In genomic region chr11:94128171-94128745, GRCh38 we compare ENCODE assay signal across 1 cellular context.
TF ChIP-seq lines count a peak whose summit lies in the region.

No MANE protein-coding gene starts in this region.

TF ChIP-seq in HepG2, 621 proteins besides CTCF, POLR2A, EP300 and RAD21 (continued from another document and continues in another):
- TF ChIP-seq, protein P1, sequence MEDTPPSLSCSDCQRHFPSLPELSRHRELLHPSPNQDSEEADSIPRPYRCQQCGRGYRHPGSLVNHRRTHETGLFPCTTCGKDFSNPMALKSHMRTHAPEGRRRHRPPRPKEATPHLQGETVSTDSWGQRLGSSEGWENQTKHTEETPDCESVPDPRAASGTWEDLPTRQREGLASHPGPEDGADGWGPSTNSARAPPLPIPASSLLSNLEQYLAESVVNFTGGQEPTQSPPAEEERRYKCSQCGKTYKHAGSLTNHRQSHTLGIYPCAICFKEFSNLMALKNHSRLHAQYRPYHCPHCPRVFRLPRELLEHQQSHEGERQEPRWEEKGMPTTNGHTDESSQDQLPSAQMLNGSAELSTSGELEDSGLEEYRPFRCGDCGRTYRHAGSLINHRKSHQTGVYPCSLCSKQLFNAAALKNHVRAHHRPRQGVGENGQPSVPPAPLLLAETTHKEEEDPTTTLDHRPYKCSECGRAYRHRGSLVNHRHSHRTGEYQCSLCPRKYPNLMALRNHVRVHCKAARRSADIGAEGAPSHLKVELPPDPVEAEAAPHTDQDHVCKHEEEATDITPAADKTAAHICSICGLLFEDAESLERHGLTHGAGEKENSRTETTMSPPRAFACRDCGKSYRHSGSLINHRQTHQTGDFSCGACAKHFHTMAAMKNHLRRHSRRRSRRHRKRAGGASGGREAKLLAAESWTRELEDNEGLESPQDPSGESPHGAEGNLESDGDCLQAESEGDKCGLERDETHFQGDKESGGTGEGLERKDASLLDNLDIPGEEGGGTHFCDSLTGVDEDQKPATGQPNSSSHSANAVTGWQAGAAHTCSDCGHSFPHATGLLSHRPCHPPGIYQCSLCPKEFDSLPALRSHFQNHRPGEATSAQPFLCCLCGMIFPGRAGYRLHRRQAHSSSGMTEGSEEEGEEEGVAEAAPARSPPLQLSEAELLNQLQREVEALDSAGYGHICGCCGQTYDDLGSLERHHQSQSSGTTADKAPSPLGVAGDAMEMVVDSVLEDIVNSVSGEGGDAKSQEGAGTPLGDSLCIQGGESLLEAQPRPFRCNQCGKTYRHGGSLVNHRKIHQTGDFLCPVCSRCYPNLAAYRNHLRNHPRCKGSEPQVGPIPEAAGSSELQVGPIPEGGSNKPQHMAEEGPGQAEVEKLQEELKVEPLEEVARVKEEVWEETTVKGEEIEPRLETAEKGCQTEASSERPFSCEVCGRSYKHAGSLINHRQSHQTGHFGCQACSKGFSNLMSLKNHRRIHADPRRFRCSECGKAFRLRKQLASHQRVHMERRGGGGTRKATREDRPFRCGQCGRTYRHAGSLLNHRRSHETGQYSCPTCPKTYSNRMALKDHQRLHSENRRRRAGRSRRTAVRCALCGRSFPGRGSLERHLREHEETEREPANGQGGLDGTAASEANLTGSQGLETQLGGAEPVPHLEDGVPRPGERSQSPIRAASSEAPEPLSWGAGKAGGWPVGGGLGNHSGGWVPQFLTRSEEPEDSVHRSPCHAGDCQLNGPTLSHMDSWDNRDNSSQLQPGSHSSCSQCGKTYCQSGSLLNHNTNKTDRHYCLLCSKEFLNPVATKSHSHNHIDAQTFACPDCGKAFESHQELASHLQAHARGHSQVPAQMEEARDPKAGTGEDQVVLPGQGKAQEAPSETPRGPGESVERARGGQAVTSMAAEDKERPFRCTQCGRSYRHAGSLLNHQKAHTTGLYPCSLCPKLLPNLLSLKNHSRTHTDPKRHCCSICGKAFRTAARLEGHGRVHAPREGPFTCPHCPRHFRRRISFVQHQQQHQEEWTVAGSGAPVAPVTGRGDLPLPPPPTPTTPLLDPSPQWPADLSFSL (CRISPR knock-in tag; IDR thresholded peaks at IDR 0.05): no peak; the same call in 1 of the 2 replicates
- TF ChIP-seq, protein P2, sequence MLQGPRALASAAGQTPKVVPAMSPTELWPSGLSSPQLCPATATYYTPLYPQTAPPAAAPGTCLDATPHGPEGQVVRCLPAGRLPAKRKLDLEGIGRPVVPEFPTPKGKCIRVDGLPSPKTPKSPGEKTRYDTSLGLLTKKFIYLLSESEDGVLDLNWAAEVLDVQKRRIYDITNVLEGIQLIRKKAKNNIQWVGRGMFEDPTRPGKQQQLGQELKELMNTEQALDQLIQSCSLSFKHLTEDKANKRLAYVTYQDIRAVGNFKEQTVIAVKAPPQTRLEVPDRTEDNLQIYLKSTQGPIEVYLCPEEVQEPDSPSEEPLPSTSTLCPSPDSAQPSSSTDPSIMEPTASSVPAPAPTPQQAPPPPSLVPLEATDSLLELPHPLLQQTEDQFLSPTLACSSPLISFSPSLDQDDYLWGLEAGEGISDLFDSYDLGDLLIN (CRISPR knock-in tag; IDR thresholded peaks at IDR 0.05; ENCODE audit: borderline replicate concordance): no peak
- TF ChIP-seq, protein P3, sequence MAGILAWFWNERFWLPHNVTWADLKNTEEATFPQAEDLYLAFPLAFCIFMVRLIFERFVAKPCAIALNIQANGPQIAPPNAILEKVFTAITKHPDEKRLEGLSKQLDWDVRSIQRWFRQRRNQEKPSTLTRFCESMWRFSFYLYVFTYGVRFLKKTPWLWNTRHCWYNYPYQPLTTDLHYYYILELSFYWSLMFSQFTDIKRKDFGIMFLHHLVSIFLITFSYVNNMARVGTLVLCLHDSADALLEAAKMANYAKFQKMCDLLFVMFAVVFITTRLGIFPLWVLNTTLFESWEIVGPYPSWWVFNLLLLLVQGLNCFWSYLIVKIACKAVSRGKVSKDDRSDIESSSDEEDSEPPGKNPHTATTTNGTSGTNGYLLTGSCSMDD (CRISPR knock-in tag; IDR thresholded peaks at IDR 0.05): no peak
- TF ChIP-seq, protein P4, sequence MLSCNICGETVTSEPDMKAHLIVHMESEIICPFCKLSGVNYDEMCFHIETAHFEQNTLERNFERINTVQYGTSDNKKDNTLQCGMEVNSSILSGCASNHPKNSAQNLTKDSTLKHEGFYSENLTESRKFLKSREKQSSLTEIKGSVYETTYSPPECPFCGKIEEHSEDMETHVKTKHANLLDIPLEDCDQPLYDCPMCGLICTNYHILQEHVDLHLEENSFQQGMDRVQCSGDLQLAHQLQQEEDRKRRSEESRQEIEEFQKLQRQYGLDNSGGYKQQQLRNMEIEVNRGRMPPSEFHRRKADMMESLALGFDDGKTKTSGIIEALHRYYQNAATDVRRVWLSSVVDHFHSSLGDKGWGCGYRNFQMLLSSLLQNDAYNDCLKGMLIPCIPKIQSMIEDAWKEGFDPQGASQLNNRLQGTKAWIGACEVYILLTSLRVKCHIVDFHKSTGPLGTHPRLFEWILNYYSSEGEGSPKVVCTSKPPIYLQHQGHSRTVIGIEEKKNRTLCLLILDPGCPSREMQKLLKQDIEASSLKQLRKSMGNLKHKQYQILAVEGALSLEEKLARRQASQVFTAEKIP (CRISPR knock-in tag; IDR thresholded peaks at IDR 0.05; ENCODE audit: borderline replicate concordance): no peak
- peak; percentile 61 for TF ChIP-seq SRSF1 (optimal IDR thresholded peaks at IDR 0.05; ENCODE audit: low read depth, low read length)
- no peak for TF ChIP-seq EHMT2 (IDR thresholded peaks at IDR 0.05; ENCODE audit: borderline replicate concordance, low read depth, low read length)
- TF ChIP-seq ATAD3A (CRISPR knock-in tag; IDR thresholded peaks at IDR 0.05): no peak
- TF ChIP-seq MEIS2 (CRISPR knock-in tag; IDR thresholded peaks at IDR 0.05): no peak
- TF ChIP-seq ZNF256 (CRISPR knock-in tag; conservative IDR thresholded peaks at IDR 0.05): no peak
- TF ChIP-seq ZNF253 (CRISPR knock-in tag; IDR thresholded peaks at IDR 0.05; ENCODE audit: borderline replicate concordance): 0 out of 2 replicates have a peak, but pooled peaks have one; percentile 39
- no peak for TF ChIP-seq NBN (conservative IDR thresholded peaks at IDR 0.05)
- TF ChIP-seq ZBTB43 (CRISPR knock-in tag; conservative IDR thresholded peaks at IDR 0.05): no peak
- peak; percentile 69; the same call in 1 of the 2 replicates for TF ChIP-seq KLF9 (CRISPR knock-in tag; IDR thresholded peaks at IDR 0.05; ENCODE audit: low read depth)
- TF ChIP-seq TAF1 (CRISPR knock-in tag; IDR thresholded peaks at IDR 0.05): no peak
- TF ChIP-seq ZNF547 (CRISPR knock-in tag; IDR thresholded peaks at IDR 0.05): no peak
- no peak; the same call in 1 of the 2 replicates for TF ChIP-seq MEF2D (CRISPR knock-in tag; IDR thresholded peaks at IDR 0.05)
- no peak for TF ChIP-seq ZFP82 (CRISPR knock-in tag; IDR thresholded peaks at IDR 0.05; ENCODE audit: borderline replicate concordance)
- TF ChIP-seq, protein P5, sequence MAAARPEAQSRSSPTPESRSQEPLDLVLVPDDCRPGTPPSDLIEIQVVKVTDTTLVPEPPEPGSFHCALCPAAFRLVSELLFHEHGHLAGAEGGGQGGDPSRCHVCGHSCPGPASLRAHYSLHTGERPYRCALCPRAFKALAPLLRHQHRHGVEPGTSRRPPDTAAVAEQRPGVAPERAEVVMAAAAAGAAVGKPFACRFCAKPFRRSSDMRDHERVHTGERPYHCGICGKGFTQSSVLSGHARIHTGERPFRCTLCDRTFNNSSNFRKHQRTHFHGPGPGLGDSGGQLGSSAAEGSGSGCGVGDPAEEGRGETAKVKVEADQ (CRISPR knock-in tag; IDR thresholded peaks at IDR 0.05; ENCODE audit: borderline replicate concordance): no peak
- TF ChIP-seq TBX2 (CRISPR knock-in tag; IDR thresholded peaks at IDR 0.05; ENCODE audit: borderline replicate concordance): no peak
- no peak for TF ChIP-seq ZBTB25 (CRISPR knock-in tag; IDR thresholded peaks at IDR 0.05)
- no peak for TF ChIP-seq ZFP41 (CRISPR knock-in tag; IDR thresholded peaks at IDR 0.05; ENCODE audit: borderline replicate concordance)
- no peak for TF ChIP-seq ZNF24 (IDR thresholded peaks at IDR 0.05)
- TF ChIP-seq ARID2 (CRISPR knock-in tag; IDR thresholded peaks at IDR 0.05; ENCODE audit: borderline replicate concordance): no peak
- TF ChIP-seq SMAD9 (CRISPR knock-in tag; IDR thresholded peaks at IDR 0.05): no peak
- no peak for TF ChIP-seq ZNF34 (CRISPR knock-in tag; IDR thresholded peaks at IDR 0.05; ENCODE audit: borderline replicate concordance)
- TF ChIP-seq CBX2 (IDR thresholded peaks at IDR 0.05; ENCODE audit: low read depth, low read length): no peak
- no peak for TF ChIP-seq CBX2 (CRISPR knock-in tag; IDR thresholded peaks at IDR 0.05; ENCODE audit: low read depth)
- no peak for TF ChIP-seq IRF2 (CRISPR knock-in tag; IDR thresholded peaks at IDR 0.05)
- no peak for TF ChIP-seq REXO4 (CRISPR knock-in tag; IDR thresholded peaks at IDR 0.05; ENCODE audit: borderline replicate concordance)
- TF ChIP-seq, protein P6, sequence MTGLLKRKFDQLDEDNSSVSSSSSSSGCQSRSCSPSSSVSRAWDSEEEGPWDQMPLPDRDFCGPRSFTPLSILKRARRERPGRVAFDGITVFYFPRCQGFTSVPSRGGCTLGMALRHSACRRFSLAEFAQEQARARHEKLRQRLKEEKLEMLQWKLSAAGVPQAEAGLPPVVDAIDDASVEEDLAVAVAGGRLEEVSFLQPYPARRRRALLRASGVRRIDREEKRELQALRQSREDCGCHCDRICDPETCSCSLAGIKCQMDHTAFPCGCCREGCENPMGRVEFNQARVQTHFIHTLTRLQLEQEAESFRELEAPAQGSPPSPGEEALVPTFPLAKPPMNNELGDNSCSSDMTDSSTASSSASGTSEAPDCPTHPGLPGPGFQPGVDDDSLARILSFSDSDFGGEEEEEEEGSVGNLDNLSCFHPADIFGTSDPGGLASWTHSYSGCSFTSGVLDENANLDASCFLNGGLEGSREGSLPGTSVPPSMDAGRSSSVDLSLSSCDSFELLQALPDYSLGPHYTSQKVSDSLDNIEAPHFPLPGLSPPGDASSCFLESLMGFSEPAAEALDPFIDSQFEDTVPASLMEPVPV (CRISPR knock-in tag; IDR thresholded peaks at IDR 0.05): no peak
- TF ChIP-seq ZHX1 (CRISPR knock-in tag; IDR thresholded peaks at IDR 0.05; ENCODE audit: low read depth): no peak
- TF ChIP-seq HOXA7 (CRISPR knock-in tag; IDR thresholded peaks at IDR 0.05): no peak
- TF ChIP-seq ZBTB21 (CRISPR knock-in tag; IDR thresholded peaks at IDR 0.05): no peak
- no peak for TF ChIP-seq ZNF761 (CRISPR knock-in tag; conservative IDR thresholded peaks at IDR 0.05)
- TF ChIP-seq YEATS2 (CRISPR knock-in tag; IDR thresholded peaks at IDR 0.05; ENCODE audit: borderline replicate concordance): no peak
- no peak for TF ChIP-seq FOXO1 (CRISPR knock-in tag; IDR thresholded peaks at IDR 0.05)
- no peak for TF ChIP-seq BRD4 (CRISPR knock-in tag; IDR thresholded peaks at IDR 0.05)
- TF ChIP-seq PHF8 (CRISPR knock-in tag; IDR thresholded peaks at IDR 0.05): no peak
- TF ChIP-seq, protein P7, sequence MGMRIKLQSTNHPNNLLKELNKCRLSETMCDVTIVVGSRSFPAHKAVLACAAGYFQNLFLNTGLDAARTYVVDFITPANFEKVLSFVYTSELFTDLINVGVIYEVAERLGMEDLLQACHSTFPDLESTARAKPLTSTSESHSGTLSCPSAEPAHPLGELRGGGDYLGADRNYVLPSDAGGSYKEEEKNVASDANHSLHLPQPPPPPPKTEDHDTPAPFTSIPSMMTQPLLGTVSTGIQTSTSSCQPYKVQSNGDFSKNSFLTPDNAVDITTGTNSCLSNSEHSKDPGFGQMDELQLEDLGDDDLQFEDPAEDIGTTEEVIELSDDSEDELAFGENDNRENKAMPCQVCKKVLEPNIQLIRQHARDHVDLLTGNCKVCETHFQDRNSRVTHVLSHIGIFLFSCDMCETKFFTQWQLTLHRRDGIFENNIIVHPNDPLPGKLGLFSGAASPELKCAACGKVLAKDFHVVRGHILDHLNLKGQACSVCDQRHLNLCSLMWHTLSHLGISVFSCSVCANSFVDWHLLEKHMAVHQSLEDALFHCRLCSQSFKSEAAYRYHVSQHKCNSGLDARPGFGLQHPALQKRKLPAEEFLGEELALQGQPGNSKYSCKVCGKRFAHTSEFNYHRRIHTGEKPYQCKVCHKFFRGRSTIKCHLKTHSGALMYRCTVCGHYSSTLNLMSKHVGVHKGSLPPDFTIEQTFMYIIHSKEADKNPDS (CRISPR knock-in tag; IDR thresholded peaks at IDR 0.05): no peak
- TF ChIP-seq, protein P8, sequence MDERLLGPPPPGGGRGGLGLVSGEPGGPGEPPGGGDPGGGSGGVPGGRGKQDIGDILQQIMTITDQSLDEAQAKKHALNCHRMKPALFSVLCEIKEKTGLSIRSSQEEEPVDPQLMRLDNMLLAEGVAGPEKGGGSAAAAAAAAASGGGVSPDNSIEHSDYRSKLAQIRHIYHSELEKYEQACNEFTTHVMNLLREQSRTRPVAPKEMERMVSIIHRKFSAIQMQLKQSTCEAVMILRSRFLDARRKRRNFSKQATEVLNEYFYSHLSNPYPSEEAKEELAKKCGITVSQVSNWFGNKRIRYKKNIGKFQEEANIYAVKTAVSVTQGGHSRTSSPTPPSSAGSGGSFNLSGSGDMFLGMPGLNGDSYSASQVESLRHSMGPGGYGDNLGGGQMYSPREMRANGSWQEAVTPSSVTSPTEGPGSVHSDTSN (CRISPR knock-in tag; IDR thresholded peaks at IDR 0.05): no peak
